Comparison of ENCODE assay signal across 8 cellular contexts in genomic region chr6:43687437-43688347, GRCh38. TPM values are rescaled to one million over a fixed set of nuclear protein-coding genes. Genes with fewer than 3 reads are reported as not detected.
DNase-seq lines count a peak whose midpoint lies in the region; ATAC-seq and TF ChIP-seq lines count a peak whose summit lies in the region.

Gene MRPS18A, minus strand, starts transcription at chr6:43687791. Its CDS starts 12 bp downstream, at chr6:43687779.

- H3K4me1 Mint-ChIP-seq in natural killer cell, result peaks cover 38 to 52% of the 10 kb centered on the region in 2 donors

- TF ChIP-seq CTCF in fibroblast of mammary gland (conservative IDR thresholded peaks at IDR 0.05; ENCODE audit: control insufficient read depth, insufficient read depth, low read depth, low read length), result no peak
- TF ChIP-seq CTCF in natural killer cell (IDR thresholded peaks at IDR 0.05), result no peak

- peak within 1 kb of the TSS; percentile 95 for H3K4me3 Mint-ChIP-seq in natural killer cell

- no peaks in the 10 kb centered on the region for H3K36me3 Mint-ChIP-seq in natural killer cell

- no peak for TF ChIP-seq EP300 in Ishikawa (IDR thresholded peaks at IDR 0.05; ENCODE audit: borderline replicate concordance)

- DNase-seq in DMS53 treated with DMSO at 0.1 percent for 48 hours (lab: John Stamatoyannopoulos, UW; ENCODE audit: unreplicated experiment), result peak; percentile 80
- DNase-seq in RPMI7951 (ENCODE audit: low read depth), result peak; percentile 83
- peak; percentile 58 to 70 for DNase-seq in activated T-helper 1 cell treated with anti-CD3 and anti-CD28 coated beads, Interleukin-2, amount 50 U/mL, for 16 hours (ENCODE audit: low read depth in 1 of 2, low spot score in 1 of 2)
- peak; percentile 81 for DNase-seq in fibroblast of mammary gland (ENCODE audit: low read depth)
- DNase-seq in natural killer cell, result peak; percentile 70
- DNase-seq in stimulated activated naive CD4-positive, alpha-beta T cell treated with Interleukin-2 at 50 U/mL for 16 hours (lab: John Stamatoyannopoulos, UW), result peak; percentile 77

- H3K9me3 Mint-ChIP-seq in natural killer cell, result no peaks in the 10 kb centered on the region

- ATAC-seq in GM21576 (IDR thresholded peaks at IDR 0.05; ENCODE audit: unreplicated experiment), result peak; percentile 88
- peak; percentile 93 to 99 (median 98) for ATAC-seq in natural killer cell

- H3K27ac Mint-ChIP-seq in natural killer cell, result peak within 1 kb of the TSS; percentile 86 to 91

- peak within 1 kb of the TSS; percentile 94 for H3K4me3 ChIP-seq in fibroblast of mammary gland (ENCODE audit: control insufficient read depth, low read depth, low read length)

- peaks cover 7 to 10% of the 10 kb centered on the region in 2 donors for H3K27me3 Mint-ChIP-seq in natural killer cell (ENCODE audit: low read depth in 2 of 2)

- TF ChIP-seq RAD21 in Ishikawa (IDR thresholded peaks at IDR 0.05; ENCODE audit: low read depth), result no peak

- intact Hi-C loops in natural killer cell (cut with micrococcal nuclease), result no loop called here

TF ChIP-seq in Ishikawa, 13 proteins besides CTCF, POLR2A, EP300 and RAD21:
- TF ChIP-seq YY1 (IDR thresholded peaks at IDR 0.05; ENCODE audit: low read depth), result peak; percentile 97
- no peak for TF ChIP-seq USF1 (IDR thresholded peaks at IDR 0.05)
- peak; percentile 96 for TF ChIP-seq TAF1 (IDR thresholded peaks at IDR 0.05; ENCODE audit: low read depth)
- TF ChIP-seq FOXM1 (IDR thresholded peaks at IDR 0.05; ENCODE audit: borderline replicate concordance, low read depth), result no peak
- TF ChIP-seq EGR1 (IDR thresholded peaks at IDR 0.05), result peak; percentile 67; the same call in 1 of the 2 replicates
- TF ChIP-seq TEAD4 (IDR thresholded peaks at IDR 0.05), result peak; percentile 34; the same call in 1 of the 2 replicates
- 0 out of 2 replicates have a peak, but pooled peaks have one; percentile 55 for TF ChIP-seq TCF12 (IDR thresholded peaks at IDR 0.05; ENCODE audit: low read depth)
- no peak for TF ChIP-seq REST (IDR thresholded peaks at IDR 0.05; ENCODE audit: low read depth)
- no peak for TF ChIP-seq ZBTB7A (IDR thresholded peaks at IDR 0.05; ENCODE audit: low read depth)
- no peak for TF ChIP-seq CREB1 (IDR thresholded peaks at IDR 0.05; ENCODE audit: low read depth)
- TF ChIP-seq NFIC (IDR thresholded peaks at IDR 0.05), result 0 out of 2 replicates have a peak, but pooled peaks have one; percentile 11
- TF ChIP-seq MAX (IDR thresholded peaks at IDR 0.05), result peak; percentile 45
- TF ChIP-seq CEBPB (IDR thresholded peaks at IDR 0.05), result no peak

RNA-seq across cellular contexts. Expression of gene MRPS18A, which starts in this region (rescaled TPM):
- total RNA-seq in RPMI7951 (2014; rRNA removed; shearing (Covaris generic)), result 68.5 and 68.7 TPM in 2 replicates
- 10 to 100 TPM; 29.0 to 39.8 (median 33.1) TPM for total RNA-seq in natural killer cell

Comparison
In these comparisons a context has a peak if more than half of its experiments do, and no peak if none do; other contexts are left out.
1. Peak in every context shown above with its lines: DNase-seq, ATAC-seq and H3K4me3 ChIP-seq.